ENCODE assay signal across 9 cellular contexts in genomic region chr12:51592034-51592705, GRCh38. TPM values are rescaled to one million over a fixed set of nuclear protein-coding genes. Genes with fewer than 3 reads are reported as not detected.
A peak's percentile ranks its signal among the peaks of the same experiment; 100 is the strongest.
DNase-seq lines count a peak whose midpoint lies in the region; ATAC-seq and TF ChIP-seq lines count a peak whose summit lies in the region.
"Had no signal": no experiment of that assay in that cellular context is flagged by ENCODE, and none has a peak within 500 bp of the region (broad histone marks: within the 10 kb centered on the region; RNA-seq: fewer than 3 reads in every experiment).

No MANE protein-coding gene starts in this region.

- H2AFZ ChIP-seq in HCT116 (ENCODE audit: low read depth, low read length, poor library complexity, severe bottlenecking) = no peak overlapping the region

- H3K4me3 Mint-ChIP-seq in activated naive CD8-positive, alpha-beta T cell treated with anti-CD3 and anti-CD28 coated beads, Interleukin-2, amount 50 U/mL, for 24 hours = peak overlapping the region; percentile 76

- H3K4me2 ChIP-seq in HCT116 (ENCODE audit: low read length) = peak overlapping the region; percentile 88; the same call in 1 of the 2 replicates

- H3K36me3 ChIP-seq in HCT116 (ENCODE audit: control insufficient read depth in 1 of 2, insufficient read depth in 2 of 2, low read length in 2 of 2) (no peaks in the 10 kb centered on the region), sigmoid colon (no peaks in the 10 kb centered on the region)

- no peak for TF ChIP-seq RAD21 in HCT116 (IDR thresholded peaks at IDR 0.05; ENCODE audit: low read depth)

- H3K9ac ChIP-seq in HCT116 (ENCODE audit: low read length) = no peak overlapping the region

- no peak overlapping the region for H3K27ac Mint-ChIP-seq in activated naive CD8-positive, alpha-beta T cell treated with anti-CD3 and anti-CD28 coated beads, Interleukin-2, amount 50 U/mL, for 24 hours

- POLR2A ChIA-PET in HCT116 (lab: Charles Lee) = no interaction called here

- H3K27me3 Mint-ChIP-seq in activated naive CD8-positive, alpha-beta T cell treated with anti-CD3 and anti-CD28 coated beads, Interleukin-2, amount 50 U/mL, for 24 hours = peaks cover 42% of the 10 kb centered on the region

- H3K4me1 Mint-ChIP-seq in activated naive CD8-positive, alpha-beta T cell treated with anti-CD3 and anti-CD28 coated beads, Interleukin-2, amount 50 U/mL, for 24 hours = peaks cover 17% of the 10 kb centered on the region

- RAD21 ChIA-PET in HCT116 (lab: Charles Lee; ENCODE audit: low non-redundant PET in 1 of 2, low total read pairs in 2 of 2, uncharacterized antibody in 2 of 2, unreplicated experiment in 2 of 2) = no interaction called here

- peak overlapping the region in 1 of 2 experiments; percentile 67; a peak in 1 of 4 replicates for H3K4me3 ChIP-seq in HCT116 (replicated peaks in 1 of 2; ENCODE audit: low read depth in 1 of 2, low read length in 2 of 2)
- H3K4me3 ChIP-seq in sigmoid colon = no peak overlapping the region

- H3K9me3 Mint-ChIP-seq in activated naive CD8-positive, alpha-beta T cell treated with anti-CD3 and anti-CD28 coated beads, Interleukin-2, amount 50 U/mL, for 24 hours = no peaks in the 10 kb centered on the region

- H4K20me1 ChIP-seq in HCT116 (ENCODE audit: insufficient read depth) = no peaks in the 10 kb centered on the region

- TF ChIP-seq EP300 in sigmoid colon (IDR thresholded peaks at IDR 0.05) = no peak

- no peaks in the 10 kb centered on the region for H3K9me2 ChIP-seq in HCT116 (ENCODE audit: insufficient read depth)

- H3K27me3 ChIP-seq in HCT116 (ENCODE audit: insufficient read depth, low read length) (no peaks in the 10 kb centered on the region), sigmoid colon (peaks cover 6 to 50% (median 38%) of the 10 kb centered on the region in 3 donors)

- no peaks in the 10 kb centered on the region for H3K36me3 Mint-ChIP-seq in activated naive CD8-positive, alpha-beta T cell treated with anti-CD3 and anti-CD28 coated beads, Interleukin-2, amount 50 U/mL, for 24 hours (ENCODE audit: low read depth)

- BruUV-seq in HCT116 (replicated peaks; lab: Mats Ljungman, UMichigan) = no TSS peak

- 13 to 30% methylated on average over 11 of the region's 11 CpGs for WGBS in sigmoid colon, 2 donors

- TF ChIP-seq CTCF in HCT116 (IDR thresholded peaks at IDR 0.05 in 2 of 3, conservative IDR thresholded peaks at IDR 0.05 in 1 of 3; ENCODE audit: borderline replicate concordance in 1 of 3, insufficient read depth in 1 of 3, low read depth in 2 of 3, low read length in 2 of 3) (no peak), sigmoid colon (IDR thresholded peaks at IDR 0.05) (no peak)

- peaks cover 5 to 13% of the 10 kb centered on the region in 2 experiments; a peak in 3 of 4 replicates for H3K4me1 ChIP-seq in HCT116 (ENCODE audit: control insufficient read depth in 1 of 2, insufficient read depth in 2 of 2, low read length in 2 of 2)
- H3K4me1 ChIP-seq in sigmoid colon = peaks cover 0 to 13% (median 12%) of the 10 kb centered on the region in 4 donors

- TF ChIP-seq POLR2A in HCT116 (IDR thresholded peaks at IDR 0.05; ENCODE audit: borderline replicate concordance, extremely low read depth, insufficient read depth, insufficient read length) = no peak
- no peak for TF ChIP-seq POLR2A in sigmoid colon (IDR thresholded peaks at IDR 0.05)

- H3K79me2 ChIP-seq in HCT116 (ENCODE audit: insufficient read depth, low read length) = no peaks in the 10 kb centered on the region

- intact Hi-C loops in HCT116 (cut with micrococcal nuclease) (no loop called here), sigmoid colon (cut with DNase I) (no loop called here)

- H3K27ac ChIP-seq in HCT116 (ENCODE audit: low read depth, low read length) = no peak overlapping the region
- no peak overlapping the region for H3K27ac ChIP-seq in sigmoid colon
- H3K27ac ChIP-seq: epithelial cell of prostate had no signal

- peak; percentile 58 for DNase-seq in AG20443 (ENCODE audit: low spot score)
- DNase-seq in HCT116 (ENCODE audit: low read depth, low spot score) = no peak
- DNase-seq in activated naive CD8-positive, alpha-beta T cell treated with anti-CD3 and anti-CD28 coated beads, Interleukin-2, amount 50 U/mL, for 24 hours = no peak
- peak; percentile 1 for DNase-seq in left kidney (ENCODE audit: low read depth, low spot score)
- DNase-seq in NCI-H2029 (lab: John Stamatoyannopoulos, UW) = no peak
- DNase-seq in HPDE6-E6E7 (ENCODE audit: extremely low spot score) = no peak
- DNase-seq in sigmoid colon = no peak

- CTCF ChIA-PET in HCT116 (lab: Charles Lee) = interaction anchor here (0.6 kb wide), 1 partner anchor 215 kb away, joined by 3 read pairs; no protein-coding TSS in a partner anchor

- no peaks in the 10 kb centered on the region for H3K9me3 ChIP-seq in HCT116 (ENCODE audit: control insufficient read depth in 1 of 2, insufficient read depth in 1 of 2, low read depth in 1 of 2, low read length in 2 of 2)
- H3K9me3 ChIP-seq in sigmoid colon = no peaks in the 10 kb centered on the region

- no peak for ATAC-seq in HCT116
- no peak for ATAC-seq in activated naive CD8-positive, alpha-beta T cell treated with anti-CD3 and anti-CD28 coated beads, Interleukin-2, amount 50 U/mL, for 24 hours
- ATAC-seq in HG02885 (IDR thresholded peaks at IDR 0.05; ENCODE audit: poor library complexity, unreplicated experiment) = no peak

TF ChIP-seq in HCT116, 20 proteins besides CTCF, POLR2A, EP300 and RAD21:
- TF ChIP-seq ZBTB33 (IDR thresholded peaks at IDR 0.05; ENCODE audit: extremely low read depth, insufficient replicate concordance, low read length) (no peak), ELF1 (IDR thresholded peaks at IDR 0.05; ENCODE audit: borderline replicate concordance, low read depth) (no peak), YY1 (IDR thresholded peaks at IDR 0.05; ENCODE audit: extremely low read depth, insufficient replicate concordance, low read depth, low read length) (no peak), POLR2AphosphoS5 (IDR thresholded peaks at IDR 0.05; ENCODE audit: low read depth, low read length) (no peak), EZH2 (IDR thresholded peaks at IDR 0.05) (no peak), REST (IDR thresholded peaks at IDR 0.05; ENCODE audit: low read depth) (no peak), SP1 (IDR thresholded peaks at IDR 0.05; ENCODE audit: low read depth) (no peak), MAX (IDR thresholded peaks at IDR 0.05) (no peak), CBX3 (IDR thresholded peaks at IDR 0.05; ENCODE audit: low read depth) (no peak), ZNF274 (IDR thresholded peaks at IDR 0.05; ENCODE audit: low read depth, low read length) (no peak), TCF7L2 (IDR thresholded peaks at IDR 0.05; ENCODE audit: borderline replicate concordance, extremely low read depth, insufficient read depth, insufficient read length) (no peak), ZFX (IDR thresholded peaks at IDR 0.05) (no peak), CEBPB (IDR thresholded peaks at IDR 0.05; ENCODE audit: low read depth) (no peak), FOSL1 (IDR thresholded peaks at IDR 0.05; ENCODE audit: low read depth) (no peak), EZH2phosphoT487 (IDR thresholded peaks at IDR 0.05; ENCODE audit: borderline replicate concordance) (no peak), EGR1 (IDR thresholded peaks at IDR 0.05; ENCODE audit: low read depth) (no peak), JUND (IDR thresholded peaks at IDR 0.05) (no peak), SIN3A (IDR thresholded peaks at IDR 0.05; ENCODE audit: low read depth) (no peak)

RNA-seq across cellular contexts. Expression of gene SCN8A, which starts 1.1 kb away (rescaled TPM):
- total RNA-seq in HCT116 (2021; ENCODE audit: unreplicated experiment) (7.1 TPM), sigmoid colon (under 1 TPM; 0.41 to 0.83 (median 0.77) TPM)
- polyA plus RNA-seq in HCT116 (2012) = 3.8 and 5.7 TPM in 2 replicates
- polyA plus RNA-seq in sigmoid colon = 1 to 10 TPM in 1 of 3 donors, under 1 TPM in 2; under 0.01 to 2.1 (median 0.46) TPM

Comparison
In these comparisons a context has a peak if more than half of its experiments do, and no peak if none do; other contexts are left out.
1. DNase-seq: peak in AG20443 (single experiment) and left kidney (single experiment); none in HCT116 (single experiment), activated naive CD8-positive, alpha-beta T cell treated with anti-CD3 and anti-CD28 coated beads, Interleukin-2, amount 50 U/mL, for 24 hours (single experiment), NCI-H2029 (single experiment), HPDE6-E6E7 (single experiment) and sigmoid colon (single experiment).